ENCODE assay signal across 18 cellular contexts in the genomic region with DNA sequence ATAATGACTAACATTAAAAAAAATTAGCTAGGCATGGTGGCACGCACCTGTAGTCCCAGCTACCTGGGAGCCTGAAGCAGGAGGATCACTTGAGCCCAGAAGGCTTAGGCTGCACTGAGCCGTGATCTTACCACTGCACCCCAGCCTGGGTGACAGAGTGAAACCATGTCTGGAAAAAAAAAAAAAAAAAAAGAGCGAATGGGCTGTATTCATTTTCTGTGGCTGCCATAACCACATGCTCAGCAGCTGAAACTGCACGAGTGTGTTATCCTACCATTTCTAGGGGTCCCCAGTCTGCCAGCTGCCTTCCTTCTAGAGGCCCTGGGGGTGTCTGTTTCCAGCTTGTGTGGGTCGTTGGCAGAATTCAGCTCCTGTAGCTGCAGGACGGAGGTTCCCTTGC.
DNase-seq lines count a peak whose midpoint lies in the region; ATAC-seq and TF ChIP-seq lines count a peak whose summit lies in the region.
"Had no signal": no experiment of that assay in that cellular context is flagged by ENCODE, and none has a peak within 500 bp of the region (broad histone marks: within the 10 kb centered on the region; RNA-seq: fewer than 3 reads in every experiment).

No MANE protein-coding gene starts in this region.

- H3K4me2 ChIP-seq in BLaER1 (peak overlapping the region; percentile 63), OCI-LY3 (ENCODE audit: low read length) (peak overlapping the region; percentile 40), Karpas-422 (ENCODE audit: low read depth, low read length, poor library complexity, severe bottlenecking) (no peak overlapping the region)

- H3K9me3 ChIP-seq in BLaER1 (0 out of 2 replicates have a peak, but pooled peaks cover 6% of the 10 kb centered on the region), OCI-LY3 (ENCODE audit: insufficient read depth, low read length) (no peaks in the 10 kb centered on the region), right atrium auricular region (no peaks in the 10 kb centered on the region), Karpas-422 (ENCODE audit: low read length) (no peaks in the 10 kb centered on the region)

- H3K79me2 ChIP-seq in OCI-LY3 (ENCODE audit: low read length) (no peaks in the 10 kb centered on the region), Karpas-422 (ENCODE audit: low read length) (no peaks in the 10 kb centered on the region)

- H3K36me3 Mint-ChIP-seq in activated T-cell treated with anti-CD3 and anti-CD28 coated beads, Interleukin-2, amount 50 U/mL, for 24 hours (ENCODE audit: low read depth) = no peaks in the 10 kb centered on the region
- H3K36me3 Mint-ChIP-seq: CD8-positive, alpha-beta memory T cell had no signal

- intact Hi-C loops in dorsolateral prefrontal cortex (cut with DNase I) = no loop called here

- TF ChIP-seq CTCF in OCI-LY3 (IDR thresholded peaks at IDR 0.05; ENCODE audit: low read depth, low read length) (no peak), dorsolateral prefrontal cortex (IDR thresholded peaks at IDR 0.05 in 54 of 56, conservative IDR thresholded peaks at IDR 0.05 in 2 of 56; ENCODE audit: low read depth in 1 of 56, partially characterized antibody in 56 of 56) (no peak), right atrium auricular region (IDR thresholded peaks at IDR 0.05) (no peak)

- peaks cover 8% of the 10 kb centered on the region for H3K4me1 Mint-ChIP-seq in activated T-cell treated with anti-CD3 and anti-CD28 coated beads, Interleukin-2, amount 50 U/mL, for 24 hours (ENCODE audit: low read depth)

- no peak overlapping the region for H3K4me3 Mint-ChIP-seq in activated T-cell treated with anti-CD3 and anti-CD28 coated beads, Interleukin-2, amount 50 U/mL, for 24 hours
- H3K4me3 Mint-ChIP-seq: CD8-positive, alpha-beta memory T cell; H9 had no signal

- H3K27me3 ChIP-seq in BLaER1 (no peaks in the 10 kb centered on the region), OCI-LY3 (ENCODE audit: low read depth, low read length) (peaks cover 12% of the 10 kb centered on the region), dorsolateral prefrontal cortex (no peaks in the 10 kb centered on the region), right atrium auricular region (no peaks in the 10 kb centered on the region), Karpas-422 (ENCODE audit: low read length) (no peaks in the 10 kb centered on the region)

- H4K20me1 ChIP-seq in BLaER1 (no peaks in the 10 kb centered on the region), OCI-LY3 (ENCODE audit: insufficient read depth, low read length) (no peaks in the 10 kb centered on the region), Karpas-422 (ENCODE audit: insufficient read depth, low read depth, low read length) (no peaks in the 10 kb centered on the region)

- no peak overlapping the region for H2AFZ ChIP-seq in OCI-LY3 (ENCODE audit: low read depth, low read length)
- H2AFZ ChIP-seq in Karpas-422 (ENCODE audit: low read length) = no peak overlapping the region

- H3K9me2 ChIP-seq in Karpas-422 (replicated peaks; ENCODE audit: insufficient read depth, low read length) = no peaks in the 10 kb centered on the region

- H3K27me3 Mint-ChIP-seq in activated T-cell treated with anti-CD3 and anti-CD28 coated beads, Interleukin-2, amount 50 U/mL, for 24 hours = peaks cover 6% of the 10 kb centered on the region

- no peak overlapping the region for H3K4me3 ChIP-seq in BLaER1
- no peak overlapping the region for H3K4me3 ChIP-seq in OCI-LY3 (ENCODE audit: low read length)
- H3K4me3 ChIP-seq in dorsolateral prefrontal cortex = peak overlapping the region in 5 of 59 donors; percentile 9 to 24 (median 16)
- H3K4me3 ChIP-seq in right atrium auricular region = no peak overlapping the region
- H3K4me3 ChIP-seq in Karpas-422 (ENCODE audit: low read length) = no peak overlapping the region

- DNase-seq in dorsolateral prefrontal cortex (no peak), right atrium auricular region (ENCODE audit: low spot score) (no peak), Karpas-422 (no peak)
- no peak for DNase-seq in activated T-cell treated with anti-CD3 and anti-CD28 coated beads, Interleukin-2, amount 50 U/mL, for 24 hours
- DNase-seq in activated CD4-positive, alpha-beta T cell treated with anti-CD3 and anti-CD28 coated beads, Interleukin-2, amount 50 U/mL, for 4 hours = no peak
- DNase-seq: CD8-positive, alpha-beta memory T cell; H9; KBM-7; NCI-H1417 treated with DMSO at 0.1 percent for 48 hours; NCI-H1930; NCI-H526; OCI-M1; SHP77 treated with DMSO at 0.1 percent for 48 hours; T-helper 1 cell had no signal

- no peaks in the 10 kb centered on the region for H3K9me3 Mint-ChIP-seq in activated T-cell treated with anti-CD3 and anti-CD28 coated beads, Interleukin-2, amount 50 U/mL, for 24 hours
- H3K9me3 Mint-ChIP-seq: CD8-positive, alpha-beta memory T cell; H9 had no signal

- H3K9ac ChIP-seq in BLaER1 (no peak overlapping the region), OCI-LY3 (ENCODE audit: low read length) (no peak overlapping the region), Karpas-422 (ENCODE audit: low read length) (no peak overlapping the region)

- no peak overlapping the region for H3K27ac Mint-ChIP-seq in activated T-cell treated with anti-CD3 and anti-CD28 coated beads, Interleukin-2, amount 50 U/mL, for 24 hours

- peaks cover 68% of the 10 kb centered on the region for H3K4me1 ChIP-seq in BLaER1
- H3K4me1 ChIP-seq in OCI-LY3 (ENCODE audit: low read length) = 0 out of 2 replicates have a peak, but pooled peaks cover 3% of the 10 kb centered on the region
- peaks cover 0 to 12% of the 10 kb centered on the region in 2 donors for H3K4me1 ChIP-seq in right atrium auricular region
- H3K4me1 ChIP-seq in Karpas-422 (ENCODE audit: low read length) = peaks cover 6% of the 10 kb centered on the region

- no peak overlapping the region for H3K27ac ChIP-seq in BLaER1
- H3K27ac ChIP-seq in OCI-LY3 (ENCODE audit: low read length) = no peak overlapping the region
- H3K27ac ChIP-seq in dorsolateral prefrontal cortex = peak overlapping the region in 48 of 59 donors; percentile 5 to 85 (median 69)
- no peak overlapping the region for H3K27ac ChIP-seq in right atrium auricular region
- no peak overlapping the region for H3K27ac ChIP-seq in Karpas-422 (ENCODE audit: low read length)

- peak; percentile 50 for ATAC-seq in GM18907 (IDR thresholded peaks at IDR 0.05; ENCODE audit: unreplicated experiment)
- ATAC-seq: SK-N-SH treated with all-trans-retinoic acid at 6 μM for 48 hours had no signal

- H3K36me3 ChIP-seq in BLaER1 = no peaks in the 10 kb centered on the region
- H3K36me3 ChIP-seq in OCI-LY3 (replicated peaks; ENCODE audit: low read depth, low read length) = no peaks in the 10 kb centered on the region
- no peaks in the 10 kb centered on the region for H3K36me3 ChIP-seq in right atrium auricular region
- H3K36me3 ChIP-seq in Karpas-422 (ENCODE audit: insufficient read depth, low read length) = no peaks in the 10 kb centered on the region

Comparison
In these comparisons a context has a peak if more than half of its experiments do, and no peak if none do; other contexts are left out.
1. H3K27ac ChIP-seq: peak in dorsolateral prefrontal cortex (48 of 59); none in BLaER1 (single experiment), OCI-LY3 (single experiment), right atrium auricular region (0 of 2) and Karpas-422 (single experiment).